9 cellular contexts compared by ENCODE assay signal in genomic region chr1:234699795-234700665, GRCh38.
A peak's percentile ranks its signal among the peaks of the same experiment; 100 is the strongest.
DNase-seq lines count a peak whose midpoint lies in the region; ATAC-seq, FAIRE-seq and TF ChIP-seq lines count a peak whose summit lies in the region.
"Had no signal": no experiment of that assay in that cellular context is flagged by ENCODE, and none has a peak within 500 bp of the region (broad histone marks: within the 10 kb centered on the region; RNA-seq: fewer than 3 reads in every experiment).

No MANE protein-coding gene starts in this region.

- POLR2A ChIA-PET in GM10248 (lab: Yijun Ruan, JAX) = interaction anchor here (0.6 to 1.6 kb wide), 6 partner anchors 22 to 263 kb away, joined by 3 to 4 read pairs (median 3); partner anchors contain the start of gene IRF2BP2

- H3K79me1 ChIP-seq in mesenchymal stem cell (replicated peaks; ENCODE audit: low read length, poor library complexity, severe bottlenecking) = no peaks in the 10 kb centered on the region

- H2AFZ ChIP-seq in astrocyte (ENCODE audit: low read depth, low read length) (no peak overlapping the region), mesenchymal stem cell (ENCODE audit: low read depth, low read length) (no peak overlapping the region)

- TF ChIP-seq POLR2A in vagina (IDR thresholded peaks at IDR 0.05) = no peak

- H2AK5ac ChIP-seq in mesenchymal stem cell (ENCODE audit: low read length, severe bottlenecking) = peak overlapping the region; percentile 49

- no peaks in the 10 kb centered on the region for H3K79me2 ChIP-seq in astrocyte (ENCODE audit: insufficient read depth, low read length)

- peak; percentile 45 for ATAC-seq in GM19467 (IDR thresholded peaks at IDR 0.05; ENCODE audit: unreplicated experiment)
- peak; percentile 89 for ATAC-seq in HG03378 (IDR thresholded peaks at IDR 0.05; ENCODE audit: unreplicated experiment)

- H2BK12ac ChIP-seq in mesenchymal stem cell (ENCODE audit: low read length in 2 of 2) = peak overlapping the region; percentile 76 to 98

- H3K14ac ChIP-seq in mesenchymal stem cell (ENCODE audit: low read length in 2 of 2) = no peak overlapping the region

- 25% methylated on average over 7 of the region's 7 CpGs for WGBS in mesenchymal stem cell

- peak overlapping the region; percentile 9 to 88 for H3K18ac ChIP-seq in mesenchymal stem cell (ENCODE audit: low read depth in 1 of 2, low read length in 2 of 2)

- DNase-seq in GM10248 (ENCODE audit: extremely low spot score) (peak; percentile 68), astrocyte (ENCODE audit: low read depth) (peak; percentile 74), mesenchymal stem cell (peak; percentile 95), vagina (ENCODE audit: extremely low spot score in 2 of 2) (no peak), putamen (ENCODE audit: low spot score) (no peak), NCI-H187 (lab: John Stamatoyannopoulos, UW) (no peak)

- intact Hi-C loops in vagina (cut with DNase I) = no loop called here

- peak overlapping the region; percentile 28 for H4K91ac ChIP-seq in mesenchymal stem cell (ENCODE audit: low read length)

- H3K9me3 Mint-ChIP-seq in astrocyte (ENCODE audit: unreplicated experiment) = peaks cover 6% of the 10 kb centered on the region

- peak overlapping the region; percentile 52 for H4K8ac ChIP-seq in mesenchymal stem cell (ENCODE audit: low read length)

- H3K27ac Mint-ChIP-seq in astrocyte (ENCODE audit: unreplicated experiment) = peak overlapping the region; percentile 55

- H3K4me1 ChIP-seq in astrocyte (ENCODE audit: insufficient read depth, low read length) (peaks cover 12% of the 10 kb centered on the region), mesenchymal stem cell (ENCODE audit: control insufficient read depth, insufficient read depth, low read depth, low read length) (peaks cover 10% of the 10 kb centered on the region), vagina (peaks cover 12% of the 10 kb centered on the region)

- no peak overlapping the region for H2BK5ac ChIP-seq in mesenchymal stem cell (ENCODE audit: low read depth, low read length, poor library complexity, severe bottlenecking)

- peaks cover 17% of the 10 kb centered on the region for H3K27me3 Mint-ChIP-seq in astrocyte (ENCODE audit: low read depth, unreplicated experiment)

- CTCF ChIA-PET in GM10248 (lab: Yijun Ruan, JAX) = interaction anchor here (0.9 to 3.6 kb wide), 5 partner anchors 19 to 141 kb away, joined by 3 to 8 read pairs (median 3); no protein-coding TSS in a partner anchor

- peaks cover 2% of the 10 kb centered on the region for H3K36me3 Mint-ChIP-seq in astrocyte (ENCODE audit: low read depth, unreplicated experiment)

- H3K9me3 ChIP-seq in astrocyte (ENCODE audit: insufficient read depth, low read depth, low read length) (no peaks in the 10 kb centered on the region), mesenchymal stem cell (ENCODE audit: control insufficient read depth, low read length) (no peaks in the 10 kb centered on the region), vagina (no peaks in the 10 kb centered on the region)
- H3K9me3 ChIP-seq: SJCRH30 had no signal

- H3K4me3 ChIP-seq in astrocyte (ENCODE audit: insufficient read depth, low read depth, low read length) (no peak overlapping the region), mesenchymal stem cell (ENCODE audit: insufficient read depth in 1 of 2, low read depth in 1 of 2, low read length in 2 of 2) (peak overlapping the region in 1 of 2 experiments; percentile 6), vagina (no peak overlapping the region)
- H3K4me3 ChIP-seq: SJCRH30 had no signal

- H3K4me2 ChIP-seq in astrocyte (ENCODE audit: low read length) (peak overlapping the region; percentile 8), mesenchymal stem cell (ENCODE audit: low read length, poor library complexity, severe bottlenecking) (no peak overlapping the region)

- peak overlapping the region; percentile 87 for H2BK15ac ChIP-seq in mesenchymal stem cell (ENCODE audit: low read depth, poor library complexity, severe bottlenecking)

- H3K27me3 ChIP-seq in astrocyte (ENCODE audit: insufficient read depth, low read length) (no peaks in the 10 kb centered on the region), mesenchymal stem cell (ENCODE audit: control insufficient read depth in 1 of 2, insufficient read depth in 1 of 2, low read length in 2 of 2) (no peaks in the 10 kb centered on the region), vagina (no peaks in the 10 kb centered on the region)
- H3K27me3 ChIP-seq: SJCRH30 had no signal

- H3K4me1 Mint-ChIP-seq in astrocyte (ENCODE audit: low read depth, unreplicated experiment) = peaks cover 18% of the 10 kb centered on the region

- H3K27ac ChIP-seq in astrocyte (ENCODE audit: low read depth, low read length) = no peak overlapping the region
- peak overlapping the region; percentile 18 for H3K27ac ChIP-seq in mesenchymal stem cell (ENCODE audit: low read length, poor library complexity, severe bottlenecking)
- H3K27ac ChIP-seq in vagina = peak overlapping the region; percentile 52
- H3K27ac ChIP-seq: SJCRH30 had no signal

- peak overlapping the region in 1 of 2 experiments; percentile 29 for H3K4ac ChIP-seq in mesenchymal stem cell (ENCODE audit: low read depth in 1 of 2, low read length in 2 of 2)

- H2BK120ac ChIP-seq in mesenchymal stem cell (ENCODE audit: low read depth, low read length) = peak overlapping the region; percentile 59

- H3K9ac ChIP-seq in astrocyte (ENCODE audit: low read length) (peak overlapping the region; percentile 15), mesenchymal stem cell (ENCODE audit: low read length) (peak overlapping the region; percentile 50)

- peak overlapping the region in 1 of 2 experiments; percentile 63 for H3K23ac ChIP-seq in mesenchymal stem cell (ENCODE audit: low read length in 2 of 2)

- H4K20me1 ChIP-seq in astrocyte (ENCODE audit: insufficient read depth, low read length) = no peaks in the 10 kb centered on the region

- no peak overlapping the region for H3K4me3 Mint-ChIP-seq in astrocyte (ENCODE audit: unreplicated experiment)

- TF ChIP-seq CTCF in GM10248 (IDR thresholded peaks at IDR 0.05; ENCODE audit: control extremely low read depth, extremely low read depth, low read depth, missing control alignments) (no peak), astrocyte (IDR thresholded peaks at IDR 0.05; ENCODE audit: insufficient read depth, low read depth, low read length) (no peak), vagina (IDR thresholded peaks at IDR 0.05) (no peak)

- no peak for FAIRE-seq in astrocyte (lab: Jason Lieb, UNC)

- H3K36me3 ChIP-seq in astrocyte (ENCODE audit: insufficient read depth, low read length) = no peaks in the 10 kb centered on the region
- H3K36me3 ChIP-seq in mesenchymal stem cell (ENCODE audit: control insufficient read depth in 1 of 2, insufficient read depth in 2 of 2, low read depth in 1 of 2, low read length in 2 of 2) = no peaks in the 10 kb centered on the region
- H3K36me3 ChIP-seq in vagina = no peaks in the 10 kb centered on the region
- H3K36me3 ChIP-seq: SJCRH30 had no signal

Comparison
In these comparisons a context has a peak if more than half of its experiments do, and no peak if none do; other contexts are left out.
1. DNase-seq: peak in GM10248 (single experiment), astrocyte (single experiment) and mesenchymal stem cell (single experiment); none in vagina (0 of 2), putamen (single experiment) and NCI-H187 (0 of 2).